In genomic region chr12:6925543-6926279, GRCh38 we compare ENCODE assay signal across 1 cellular context.
TF ChIP-seq lines count a peak whose summit lies in the region.

No MANE protein-coding gene starts in this region.

TF ChIP-seq in SK-N-SH, 30 proteins besides CTCF, POLR2A, EP300 and RAD21 (continued from another document):
- TF ChIP-seq REST (IDR thresholded peaks at IDR 0.05; ENCODE audit: low read depth, low read length) (0 out of 2 replicates have a peak, but pooled peaks have one; percentile 45), FOSL2 (IDR thresholded peaks at IDR 0.05; ENCODE audit: borderline replicate concordance, low read depth) (peak; percentile 84), SIN3A (IDR thresholded peaks at IDR 0.05; ENCODE audit: borderline replicate concordance, low read depth, low read length) (no peak)
